8 cellular contexts compared by ENCODE assay signal in the genomic region with DNA sequence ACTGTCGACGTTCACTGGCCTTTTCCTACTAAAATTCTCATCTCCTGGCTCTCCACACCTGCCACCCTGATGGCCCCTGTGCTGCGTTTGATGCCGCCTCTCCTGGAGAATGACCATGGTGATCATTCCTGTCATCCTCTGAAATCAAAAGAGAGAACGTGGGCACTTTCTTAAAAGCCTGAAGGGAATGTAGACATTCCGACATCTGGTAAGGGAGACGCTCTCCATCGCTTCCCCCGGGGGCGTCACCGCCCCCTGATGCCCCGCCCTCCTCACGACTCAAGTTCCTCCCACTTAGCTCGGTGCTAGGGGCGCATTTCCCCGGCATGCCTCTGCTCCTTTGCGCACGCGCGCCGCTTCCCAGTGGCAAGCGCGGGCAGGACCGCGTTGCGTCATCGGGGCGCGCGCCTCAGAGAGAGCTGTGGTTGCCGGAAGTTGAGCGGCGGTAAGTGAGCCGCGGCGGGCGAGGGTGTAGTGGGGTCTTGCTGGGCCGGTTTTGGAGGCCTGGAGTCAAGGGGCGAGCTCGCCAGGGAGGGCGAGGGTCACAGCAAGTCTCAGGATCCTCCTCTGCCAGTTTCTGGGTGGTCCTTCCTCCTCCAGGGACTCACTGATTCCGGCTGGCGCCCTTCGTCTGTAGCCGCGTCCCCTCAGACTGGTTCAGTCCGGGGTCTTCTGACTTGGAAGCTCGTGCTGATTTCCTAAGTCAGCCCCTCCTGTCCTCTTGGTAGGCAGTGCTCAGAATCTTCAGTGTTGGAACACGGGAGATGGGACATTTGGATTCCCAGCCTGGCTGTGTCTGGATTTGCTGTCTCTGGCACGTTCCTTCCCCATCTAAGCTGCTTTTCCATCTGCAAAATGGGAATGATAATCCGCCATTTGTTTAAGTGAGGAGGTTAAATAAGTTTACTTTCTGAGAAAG. TPM values are rescaled to one million over a fixed set of nuclear protein-coding genes. Genes with fewer than 3 reads are reported as not detected.
DNase-seq lines count a peak whose midpoint lies in the region; ATAC-seq, FAIRE-seq and TF ChIP-seq lines count a peak whose summit lies in the region.

ATG7 (plus strand) TSS at position 412 of the 919 bp plus-strand sequence. CDS start 26,299 bp downstream, outside the sequence.

- peaks cover 46% of the 10 kb centered on the region for H3K79me2 ChIP-seq in smooth muscle cell (ENCODE audit: low read depth)

- H3K4me1 ChIP-seq in smooth muscle cell (ENCODE audit: low read depth), result peaks cover 8% of the 10 kb centered on the region

- peak within 1 kb of the TSS; percentile 85 for H3K4me2 ChIP-seq in smooth muscle cell

- CTCF ChIA-PET in AG04450 (lab: Charles Lee), result interaction anchor here (0.6 to 1.4 kb wide), 5 partner anchors 13 to 212 kb away, joined by 3 to 6 read pairs (median 3); no protein-coding TSS in a partner anchor

- no peak for FAIRE-seq in bronchial epithelial cell (lab: Jason Lieb, UNC)

- DNase-seq in AG04450 (ENCODE audit: low read depth, low spot score) (peak; percentile 93), NCI-H2227 treated with DMSO at 0.1 percent for 48 hours (lab: John Stamatoyannopoulos, UW) (peak; percentile 91), bronchial epithelial cell (ENCODE audit: low read depth) (peak; percentile 88), iPS-NIHi11 (ENCODE audit: low spot score) (peak; percentile 100), smooth muscle cell (lab: John Stamatoyannopoulos, UW; ENCODE audit: unreplicated experiment) (peak; percentile 88)

- WGBS in smooth muscle cell (ENCODE audit: low lambda C conversion rate), result 5% methylated on average over 50 of the region's 51 CpGs

- ATAC-seq in GM18907 (IDR thresholded peaks at IDR 0.05; ENCODE audit: unreplicated experiment) (peak; percentile 96), HG03159 (IDR thresholded peaks at IDR 0.05; ENCODE audit: unreplicated experiment) (peak; percentile 99)

- H3K27me3 ChIP-seq in AG04450 (ENCODE audit: control insufficient read depth, insufficient read depth, low read length) (no peaks in the 10 kb centered on the region), bronchial epithelial cell (ENCODE audit: control insufficient read depth, insufficient read depth, low read length) (no peaks in the 10 kb centered on the region), smooth muscle cell (ENCODE audit: low read depth) (no peaks in the 10 kb centered on the region)

- H2AFZ ChIP-seq in smooth muscle cell (ENCODE audit: low read depth), result peak within 1 kb of the TSS; percentile 60

- 0 out of 2 replicates have a peak, but pooled peaks have one; percentile 6 for TF ChIP-seq CTCF in AG04450 (IDR thresholded peaks at IDR 0.05; ENCODE audit: low read depth, low read length)
- TF ChIP-seq CTCF in WI38 (IDR thresholded peaks at IDR 0.05; ENCODE audit: low read depth, low read length), result no peak
- TF ChIP-seq CTCF in bronchial epithelial cell (IDR thresholded peaks at IDR 0.05; ENCODE audit: insufficient read depth, low read length, severe bottlenecking), result no peak
- TF ChIP-seq CTCF in smooth muscle cell (IDR thresholded peaks at IDR 0.05; ENCODE audit: borderline replicate concordance, insufficient read depth, poor library complexity, severe bottlenecking), result no peak

- no peaks in the 10 kb centered on the region for H3K9me3 ChIP-seq in AG04450 (ENCODE audit: control insufficient read depth, insufficient read depth, low read length)
- no peaks in the 10 kb centered on the region for H3K9me3 ChIP-seq in smooth muscle cell (replicated peaks; ENCODE audit: low read depth)

- POLR2A ChIA-PET in AG04450 (lab: Yijun Ruan, JAX), result interaction anchor here (0.6 to 2.2 kb wide), 8 partner anchors 10 to 203 kb away, joined by 3 to 20 read pairs (median 8); no protein-coding TSS in a partner anchor

- no peaks in the 10 kb centered on the region for H3F3A ChIP-seq in smooth muscle cell (ENCODE audit: low read depth)

- peak within 1 kb of the TSS; percentile 70 for H3K27ac ChIP-seq in AG04450 (ENCODE audit: low read depth, low read length)
- H3K27ac ChIP-seq in smooth muscle cell (ENCODE audit: low read depth), result peak within 1 kb of the TSS; percentile 67

- H3K36me3 ChIP-seq in bronchial epithelial cell (ENCODE audit: control insufficient read depth, insufficient read depth, low read length) (peaks cover 2% of the 10 kb centered on the region), smooth muscle cell (ENCODE audit: low read depth) (no peaks in the 10 kb centered on the region)

- H3K4me3 ChIP-seq in AG04450 (ENCODE audit: low read depth, low read length), result peak within 1 kb of the TSS; percentile 97
- H3K4me3 ChIP-seq in WI38 (ENCODE audit: low read depth, low read length), result peak within 1 kb of the TSS; percentile 100
- peak within 1 kb of the TSS; percentile 59 for H3K4me3 ChIP-seq in bronchial epithelial cell (ENCODE audit: low read depth, low read length)
- H3K4me3 ChIP-seq in smooth muscle cell, result peak within 1 kb of the TSS; percentile 65

- H3K9ac ChIP-seq in smooth muscle cell (ENCODE audit: low read depth), result peak within 1 kb of the TSS; percentile 93

- no peaks in the 10 kb centered on the region for H4K20me1 ChIP-seq in smooth muscle cell (ENCODE audit: low read depth)

RNA-seq across cellular contexts. Expression of gene ATG7, which starts in this region (rescaled TPM):
- polyA plus RNA-seq in AG04450 (2011; rRNA removed) (35.4 and 51.7 TPM in 2 replicates), smooth muscle cell (19.4 and 27.4 TPM in 2 replicates)
- polyA minus RNA-seq in AG04450 (2011; rRNA and poly(A)+ RNA removed), result 79.8 and 82.2 TPM in 2 replicates
- total RNA-seq in bronchial epithelial cell (53.4 and 54.5 TPM in 2 replicates), smooth muscle cell (27.2 and 40.3 TPM in 2 replicates)

Comparison
In these comparisons a context has a peak if more than half of its experiments do, and no peak if none do; other contexts are left out.
1. Peak in every context shown above with its lines: DNase-seq, ATAC-seq, H3K4me3 ChIP-seq and H3K27ac ChIP-seq.